Comparison of ENCODE assay signal across 19 cellular contexts in the genomic region with DNA sequence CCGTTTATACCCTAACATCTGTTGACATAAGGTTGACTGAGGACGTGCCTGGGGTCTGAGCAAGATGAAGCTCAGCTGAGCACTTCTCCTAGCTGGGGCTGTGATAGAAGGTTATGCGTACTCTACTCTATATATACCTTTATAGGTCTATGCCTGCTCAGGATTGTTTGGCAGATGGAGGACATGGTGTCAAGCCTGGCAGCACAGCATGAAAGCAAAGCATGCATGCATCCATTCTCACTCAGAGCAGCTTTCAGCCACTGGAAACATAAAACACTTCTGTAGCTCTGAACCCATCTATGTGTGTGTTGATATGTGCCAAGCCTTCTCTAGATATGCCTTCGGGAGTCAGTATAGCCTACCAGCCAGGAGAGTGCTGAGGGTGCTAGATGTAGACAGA.
"Had no signal": no experiment of that assay in that cellular context is flagged by ENCODE, and none has a peak within 500 bp of the region (broad histone marks: within the 10 kb centered on the region; RNA-seq: fewer than 3 reads in every experiment).

No MANE protein-coding gene starts in this region.

- H3K4me3 Mint-ChIP-seq: immature natural killer cell, mesothelial cell of epicardium had no signal

- H3K9me3 Mint-ChIP-seq: immature natural killer cell, mesothelial cell of epicardium had no signal

- H3K9me3 ChIP-seq: esophagus muscularis mucosa, gastroesophageal sphincter, heart left ventricle, left lung, lower lobe of right lung, mucosa of descending colon had no signal

- H3K36me3 ChIP-seq: heart left ventricle, left lung, lower lobe of right lung had no signal

- H3K36me3 Mint-ChIP-seq: immature natural killer cell, mesothelial cell of epicardium had no signal

- H3K4me3 ChIP-seq: coronary artery, dorsolateral prefrontal cortex, esophagus muscularis mucosa, gastroesophageal sphincter, heart left ventricle, hepatocyte, left lung, lower lobe of right lung, mucosa of descending colon had no signal

- H3K27ac ChIP-seq: coronary artery, esophagus muscularis mucosa, foreskin keratinocyte, gastroesophageal sphincter, heart left ventricle, hepatocyte, left lung, lower lobe of right lung had no signal

- DNase-seq: dermis blood vessel endothelial cell; effector CD4-positive, alpha-beta T cell; effector memory CD4-positive, alpha-beta T cell; foreskin keratinocyte; heart left ventricle; hypothalamus; immature natural killer cell; left cardiac atrium; left lung; left ventricle myocardium superior; lower lobe of right lung; mesenchymal stem cell; mucosa of descending colon had no signal

- ATAC-seq: foreskin keratinocyte, gastroesophageal sphincter, left cardiac atrium, left lung, left ventricle myocardium superior, lower lobe of right lung, mucosa of descending colon had no signal

- H3K27ac Mint-ChIP-seq: immature natural killer cell, mesothelial cell of epicardium had no signal

- H3K4me1 ChIP-seq: esophagus muscularis mucosa, foreskin keratinocyte, gastroesophageal sphincter, heart left ventricle, left lung, lower lobe of right lung had no signal

- H3K27me3 ChIP-seq: dorsolateral prefrontal cortex, esophagus muscularis mucosa, foreskin keratinocyte, gastroesophageal sphincter, heart left ventricle, hepatocyte, left lung had no signal

- H3K4me1 Mint-ChIP-seq: immature natural killer cell, mesothelial cell of epicardium had no signal
